In genomic region chr16:7377231-7377630, GRCh38 we compare ENCODE assay signal across 34 cellular contexts. TPM values are rescaled to one million over a fixed set of nuclear protein-coding genes. Genes with fewer than 3 reads are reported as not detected.
"Had no signal": no experiment of that assay in that cellular context is flagged by ENCODE, and none has a peak within 500 bp of the region (broad histone marks: within the 10 kb centered on the region; RNA-seq: fewer than 3 reads in every experiment).

No MANE protein-coding gene starts in this region.

- H3K9me3 Mint-ChIP-seq: nephron, neural crest cell, type B pancreatic cell had no signal

- H3K9me3 ChIP-seq: neutrophil, pancreas, prostate gland, right lobe of liver, sigmoid colon, spleen, suprapubic skin, testis, tibial artery, transverse colon, upper lobe of right lung, uterus had no signal

- H3K27me3 Mint-ChIP-seq: naive thymus-derived CD4-positive, alpha-beta T cell; stimulated activated memory B cell treated with anti-CD40 and anti-IgM and Interleukin-4, amounts not matched to agents 10 μg/mL and 1 μg/mL and 100 μg/mL, for 72 hours; stimulated activated naive CD8-positive, alpha-beta T cell treated with anti-CD3 and anti-CD28 coated beads, Interleukin-15, amount 100 ng/mL, for 72 hours had no signal

- H3K4me1 Mint-ChIP-seq: naive thymus-derived CD4-positive, alpha-beta T cell; natural killer cell; neural crest cell; stimulated activated memory B cell treated with anti-CD40 and anti-IgM and Interleukin-4, amounts not matched to agents 10 μg/mL and 1 μg/mL and 100 μg/mL, for 72 hours; stimulated activated naive CD8-positive, alpha-beta T cell treated with anti-CD3 and anti-CD28 coated beads, Interleukin-15, amount 100 ng/mL, for 72 hours had no signal

- H3K36me3 ChIP-seq: neutrophil, pancreas, prostate gland, right lobe of liver, sigmoid colon, spleen, suprapubic skin, tibial artery, transverse colon, upper lobe of right lung, uterus had no signal

- H3K27ac Mint-ChIP-seq: naive thymus-derived CD4-positive, alpha-beta T cell; natural killer cell; nephron; stimulated activated memory B cell treated with anti-CD40 and anti-IgM and Interleukin-4, amounts not matched to agents 10 μg/mL and 1 μg/mL and 100 μg/mL, for 72 hours; stimulated activated naive CD8-positive, alpha-beta T cell treated with anti-CD3 and anti-CD28 coated beads, Interleukin-15, amount 100 ng/mL, for 72 hours; type B pancreatic cell had no signal

- H3K27ac ChIP-seq: neutrophil, pancreas, prostate gland, right lobe of liver, sigmoid colon, skin epidermis, spleen, suprapubic skin, testis, tibial artery, transverse colon, upper lobe of right lung, uterus had no signal

- H3K4me3 Mint-ChIP-seq: naive thymus-derived CD4-positive, alpha-beta T cell; natural killer cell; nephron; neural crest cell; stimulated activated memory B cell treated with anti-CD40 and anti-IgM and Interleukin-4, amounts not matched to agents 10 μg/mL and 1 μg/mL and 100 μg/mL, for 72 hours; stimulated activated naive CD8-positive, alpha-beta T cell treated with anti-CD3 and anti-CD28 coated beads, Interleukin-15, amount 100 ng/mL, for 72 hours; type B pancreatic cell had no signal

- ATAC-seq: naive thymus-derived CD4-positive, alpha-beta T cell; natural killer cell; pancreas; right lobe of liver; stimulated activated memory B cell treated with anti-CD40 and anti-IgM and Interleukin-4, amounts not matched to agents 10 μg/mL and 1 μg/mL and 100 μg/mL, for 72 hours; stimulated activated naive CD8-positive, alpha-beta T cell treated with anti-CD3 and anti-CD28 coated beads, Interleukin-15, amount 100 ng/mL, for 72 hours; stimulated activated naive CD8-positive, alpha-beta T cell treated with anti-CD3 and anti-CD28 coated beads, Interleukin-15, Interleukin-2, amounts not matched to agents 100 U/mL and 50 U/mL, for 24 hours; upper lobe of right lung had no signal

- H3K4me2 ChIP-seq: smooth muscle cell had no signal

- H3K27me3 ChIP-seq: neutrophil, pancreas, right lobe of liver, sigmoid colon, spleen, suprapubic skin, testis, tibial artery, transverse colon, upper lobe of right lung, uterus had no signal

- DNase-seq: naive thymus-derived CD4-positive, alpha-beta T cell; natural killer cell; nucleus accumbens; pancreas; right cardiac atrium; right lobe of liver; sigmoid colon; spleen; stimulated activated CD4-positive, alpha-beta T cell treated with anti-CD3 and anti-CD28 coated beads, Interleukin-12 subunit alpha, Interleukin-12 subunit beta, amount 100 ng/mL, for 4 hours; stimulated activated CD4-positive, alpha-beta T cell treated with anti-CD3 and anti-CD28 coated beads, Interleukin-1b, Interleukin-23, amount 100 ng/mL, for 48 hours; stimulated activated CD4-positive, alpha-beta T cell treated with anti-CD3 and anti-CD28 coated beads, Interleukin-4, amount 100 ng/mL, for 1 hour; stimulated activated CD4-positive, alpha-beta T cell treated with anti-CD3 and anti-CD28 coated beads, Interleukin-4, amount 100 ng/mL, for 4 hours; stimulated activated CD8-positive, alpha-beta memory T cell treated with anti-CD3 and anti-CD28 coated beads, Interleukin-4, amount 100 ng/mL, for 48 hours; stimulated activated naive CD4-positive, alpha-beta T cell; stimulated activated naive CD8-positive, alpha-beta T cell treated with anti-CD3 and anti-CD28 coated beads, Interleukin-15, amount 100 ng/mL, for 72 hours; stimulated activated naive CD8-positive, alpha-beta T cell treated with anti-CD3 and anti-CD28 coated beads, Interleukin-15, Interleukin-2, amounts not matched to agents 100 U/mL and 50 U/mL, for 24 hours; substantia nigra; testis; tibial artery; transverse colon; upper lobe of right lung; uterus had no signal

- H3K4me1 ChIP-seq: pancreas, prostate gland, right lobe of liver, sigmoid colon, spleen, suprapubic skin, testis, tibial artery, transverse colon, upper lobe of right lung, uterus had no signal

- H3K4me3 ChIP-seq: pancreas, prostate gland, right lobe of liver, sigmoid colon, skin epidermis, smooth muscle cell, spleen, suprapubic skin, testis, tibial artery, transverse colon, upper lobe of right lung, uterus had no signal

- H3K36me3 Mint-ChIP-seq: naive thymus-derived CD4-positive, alpha-beta T cell; natural killer cell; stimulated activated memory B cell treated with anti-CD40 and anti-IgM and Interleukin-4, amounts not matched to agents 10 μg/mL and 1 μg/mL and 100 μg/mL, for 72 hours; type B pancreatic cell had no signal

RNA-seq across cellular contexts. Expression of gene RBFOX1, which starts 44.6 kb away (rescaled TPM):
- total RNA-seq: naive thymus-derived CD4-positive, alpha-beta T cell; natural killer cell; osteocyte; posterior vena cava; renal cortical epithelial cell; smooth muscle cell; spleen; upper lobe of right lung had no signal
- polyA plus RNA-seq: naive thymus-derived CD4-positive, alpha-beta T cell; smooth muscle cell had no signal
